ENCODE assay signal across 15 cellular contexts in genomic region chr1:59178803-59179202, GRCh38.
DNase-seq lines count a peak whose midpoint lies in the region; ATAC-seq and TF ChIP-seq lines count a peak whose summit lies in the region.
"Had no signal": no experiment of that assay in that cellular context is flagged by ENCODE, and none has a peak within 500 bp of the region (broad histone marks: within the 10 kb centered on the region; RNA-seq: fewer than 3 reads in every experiment).

No MANE protein-coding gene starts in this region.

- H3K4me1 Mint-ChIP-seq in H9 = peaks cover 3 to 11% of the 10 kb centered on the region in 2 experiments

- H3K36me3 ChIP-seq in adipocyte (ENCODE audit: control insufficient read depth, insufficient read depth, low read length, severe bottlenecking) (no peaks in the 10 kb centered on the region), subcutaneous abdominal adipose tissue (ENCODE audit: control insufficient read depth in 5 of 5, insufficient read depth in 5 of 5, low read length in 5 of 5) (no peaks in the 10 kb centered on the region)

- ATAC-seq in Right ventricle myocardium superior (ENCODE audit: poor library complexity) (peak; percentile 76), GM19467 (IDR thresholded peaks at IDR 0.05; ENCODE audit: unreplicated experiment) (no peak)

- H3K27ac ChIP-seq in subcutaneous abdominal adipose tissue (ENCODE audit: low read depth, low read length) (peak overlapping the region; percentile 45), H9 (ENCODE audit: insufficient read length, low read depth, low read length) (no peak overlapping the region)
- H3K27ac ChIP-seq: C4-2B, RWPE1 had no signal

- no peak overlapping the region for H2AFZ ChIP-seq in H9 (ENCODE audit: low read length)

- H3K4me3 Mint-ChIP-seq in H9 = no peak overlapping the region
- H3K4me3 Mint-ChIP-seq: activated naive CD8-positive, alpha-beta T cell; brain; mesothelial cell of epicardium had no signal

- H3T11ph ChIP-seq in H9 (ENCODE audit: low read length) = no peak overlapping the region

- no peak overlapping the region for H2BK12ac ChIP-seq in H9 (ENCODE audit: insufficient read length, low read depth, low read length)

- H2AK5ac ChIP-seq in H9 (ENCODE audit: insufficient read length, low read length) = no peak overlapping the region

- no peak overlapping the region for H2BK20ac ChIP-seq in H9 (ENCODE audit: low read depth, low read length, poor library complexity, severe bottlenecking)

- H3K14ac ChIP-seq in H9 (ENCODE audit: insufficient read depth, low read length) = no peak overlapping the region

- peak overlapping the region; percentile 48 for H3K9ac ChIP-seq in adipocyte (ENCODE audit: low read length)
- H3K9ac ChIP-seq in subcutaneous abdominal adipose tissue (ENCODE audit: low read length in 5 of 5) = no peak overlapping the region
- H3K9ac ChIP-seq in H9 (ENCODE audit: extremely low read depth, insufficient read length, low read length) = no peak overlapping the region

- H3K27ac Mint-ChIP-seq in H9 = no peak overlapping the region; a peak in 1 of 7 replicates
- H3K27ac Mint-ChIP-seq: activated naive CD8-positive, alpha-beta T cell; mesothelial cell of epicardium had no signal

- H3K23ac ChIP-seq in H9 (ENCODE audit: insufficient read length, low read depth, low read length) = no peak overlapping the region

- no peak overlapping the region for H2BK5ac ChIP-seq in H9 (ENCODE audit: insufficient read length, low read length)

- DNase-seq in adipocyte (ENCODE audit: low read depth) (no peak), Right ventricle myocardium superior (peak; percentile 55), midbrain (lab: John Stamatoyannopoulos, UW) (peak; percentile 30), H9 (no peak), hippocampal formation (lab: John Stamatoyannopoulos, UW) (no peak)
- no peak for DNase-seq in stimulated activated CD4-positive, alpha-beta T cell treated with anti-CD3 and anti-CD28 coated beads, Interleukin-2, amount 100 ng/mL, for 48 hours
- DNase-seq: NCI-H1417 treated with DMSO at 0.1 percent for 48 hours, NCI-H524 treated with DMSO at 0.1 percent for 48 hours had no signal

- peaks cover 38% of the 10 kb centered on the region for H3K4me1 ChIP-seq in adipocyte (ENCODE audit: control insufficient read depth, insufficient read depth, low read length)
- H3K4me1 ChIP-seq in subcutaneous abdominal adipose tissue (ENCODE audit: control insufficient read depth in 5 of 5, insufficient read depth in 5 of 5, low read length in 5 of 5) = peaks cover 4 to 28% (median 18%) of the 10 kb centered on the region in 5 donors
- no peaks in the 10 kb centered on the region; the same call in 1 of the 2 replicates for H3K4me1 ChIP-seq in H9 (ENCODE audit: insufficient read depth, low read length)

- no peaks in the 10 kb centered on the region for H3K79me2 ChIP-seq in H9 (ENCODE audit: insufficient read depth, low read length)

- H4K20me1 ChIP-seq in H9 (ENCODE audit: control insufficient read depth, insufficient read depth, insufficient read length) = no peaks in the 10 kb centered on the region

- no peak overlapping the region for H3K4ac ChIP-seq in H9 (ENCODE audit: low read depth, low read length)

- H3K4me2 ChIP-seq in H9 (ENCODE audit: insufficient read depth, insufficient read length, low read length) = no peak overlapping the region

- H3K9me3 Mint-ChIP-seq in H9 = peaks cover 4 to 9% of the 10 kb centered on the region in 2 experiments; a peak in 3 of 5 replicates

- no peaks in the 10 kb centered on the region for H3K79me1 ChIP-seq in H9 (ENCODE audit: insufficient read depth, low read depth, low read length, poor library complexity, severe bottlenecking)

- H4K8ac ChIP-seq in H9 (replicated peaks; ENCODE audit: insufficient read length, low read depth, low read length) = no peak overlapping the region

- H2BK120ac ChIP-seq in H9 (ENCODE audit: low read depth, low read length, poor library complexity, severe bottlenecking) = no peak overlapping the region

- H3K4me3 ChIP-seq in adipocyte (ENCODE audit: low read length) = no peak overlapping the region
- H3K4me3 ChIP-seq in subcutaneous abdominal adipose tissue (ENCODE audit: low read depth in 1 of 5, low read length in 5 of 5) = no peak overlapping the region

- H3K27me3 Mint-ChIP-seq in H9 (ENCODE audit: low read depth) = no peaks in the 10 kb centered on the region
- H3K27me3 Mint-ChIP-seq: activated naive CD8-positive, alpha-beta T cell had no signal

- no peak for TF ChIP-seq CTCF in H9 (conservative IDR thresholded peaks at IDR 0.05)

- H2BK15ac ChIP-seq in H9 (ENCODE audit: low read depth, low read length) = no peak overlapping the region

- H3K56ac ChIP-seq in H9 (ENCODE audit: insufficient read length, low read depth, low read length) = no peak overlapping the region

- H3K23me2 ChIP-seq in H9 (ENCODE audit: insufficient read length, low read depth, low read length, poor library complexity, severe bottlenecking) = no peaks in the 10 kb centered on the region

- H3K36me3 Mint-ChIP-seq in H9 (ENCODE audit: insufficient read depth in 1 of 3, low read depth in 3 of 3) = peaks cover 2 to 12% (median 4%) of the 10 kb centered on the region in 3 experiments; a peak in 4 of 7 replicates
- H3K36me3 Mint-ChIP-seq: brain had no signal

- H3K27me3 ChIP-seq in adipocyte (replicated peaks; ENCODE audit: control insufficient read depth, insufficient read depth, low read length) (no peaks in the 10 kb centered on the region), subcutaneous abdominal adipose tissue (ENCODE audit: control insufficient read depth in 5 of 5, insufficient read depth in 4 of 5, low read length in 5 of 5) (no peaks in the 10 kb centered on the region), H9 (ENCODE audit: insufficient read depth, low read length) (no peaks in the 10 kb centered on the region)

- no peak overlapping the region for H3K18ac ChIP-seq in H9 (ENCODE audit: insufficient read length, low read depth, low read length)

- H4K91ac ChIP-seq in H9 (ENCODE audit: insufficient read length, low read depth, low read length) = no peak overlapping the region

- intact Hi-C loops in Right ventricle myocardium superior (cut with DNase I) = no loop called here

- H3K9me3 ChIP-seq in adipocyte (ENCODE audit: control insufficient read depth, low read length) = no peaks in the 10 kb centered on the region
- H3K9me3 ChIP-seq in subcutaneous abdominal adipose tissue (ENCODE audit: control insufficient read depth in 5 of 5, low read length in 5 of 5) = no peaks in the 10 kb centered on the region
- no peaks in the 10 kb centered on the region for H3K9me3 ChIP-seq in H9 (ENCODE audit: control insufficient read depth, low read depth, low read length)

- no peak overlapping the region for H4K5ac ChIP-seq in H9 (ENCODE audit: insufficient read length, low read depth, low read length)

- no CpG with 5 or more reads among the region's 2 CpGs for WGBS in H9 (ENCODE audit: extremely low coverage, insufficient read length, low lambda C conversion rate)

Comparison
In these comparisons a context has a peak if more than half of its experiments do, and no peak if none do; other contexts are left out.
1. DNase-seq: peak in Right ventricle myocardium superior (single experiment) and midbrain (single experiment); none in adipocyte (single experiment), H9 (single experiment), hippocampal formation (0 of 2) and stimulated activated CD4-positive, alpha-beta T cell treated with anti-CD3 and anti-CD28 coated beads, Interleukin-2, amount 100 ng/mL, for 48 hours (0 of 2).